Comparison of ENCODE assay signal across 25 cellular contexts in genomic region chr3:127867412-127867811, GRCh38. TPM values are rescaled to one million over a fixed set of nuclear protein-coding genes. Genes with fewer than 3 reads are reported as not detected.
"Had no signal": no experiment of that assay in that cellular context is flagged by ENCODE, and none has a peak within 500 bp of the region (broad histone marks: within the 10 kb centered on the region; RNA-seq: fewer than 3 reads in every experiment).

No MANE protein-coding gene starts in this region.

- H3K27ac ChIP-seq: left lung, lower lobe of right lung, ovary, skin epidermis, spleen, tibial nerve, uterus had no signal

- H3K9me3 Mint-ChIP-seq: immature natural killer cell; naive thymus-derived CD8-positive, alpha-beta T cell; stimulated activated naive CD8-positive, alpha-beta T cell treated with anti-CD3 and anti-CD28 coated beads, Interleukin-15, amount 100 ng/mL, for 72 hours; type B pancreatic cell had no signal

- H3K27ac Mint-ChIP-seq: immature natural killer cell; naive thymus-derived CD8-positive, alpha-beta T cell; progenitor cell of endocrine pancreas; stimulated activated memory B cell treated with anti-CD40 and anti-IgM and Interleukin-4, amounts not matched to agents 10 μg/mL and 1 μg/mL and 100 μg/mL, for 72 hours; stimulated activated naive CD8-positive, alpha-beta T cell treated with anti-CD3 and anti-CD28 coated beads, Interleukin-15, amount 100 ng/mL, for 72 hours; type B pancreatic cell had no signal

- H3K36me3 ChIP-seq: left lung, lower lobe of right lung, ovary, spleen, tibial nerve, uterus had no signal

- H3K4me1 Mint-ChIP-seq: immature natural killer cell had no signal

- H3K9me3 ChIP-seq: left lung, lower lobe of right lung, ovary, spleen, tibial nerve, uterus had no signal

- H3K27me3 Mint-ChIP-seq: stimulated activated memory B cell treated with anti-CD40 and anti-IgM and Interleukin-4, amounts not matched to agents 10 μg/mL and 1 μg/mL and 100 μg/mL, for 72 hours; stimulated activated naive CD8-positive, alpha-beta T cell treated with anti-CD3 and anti-CD28 coated beads, Interleukin-15, amount 100 ng/mL, for 72 hours had no signal

- H3K4me3 Mint-ChIP-seq: immature natural killer cell; naive thymus-derived CD8-positive, alpha-beta T cell; stimulated activated memory B cell treated with anti-CD40 and anti-IgM and Interleukin-4, amounts not matched to agents 10 μg/mL and 1 μg/mL and 100 μg/mL, for 72 hours; stimulated activated naive CD8-positive, alpha-beta T cell treated with anti-CD3 and anti-CD28 coated beads, Interleukin-15, amount 100 ng/mL, for 72 hours; type B pancreatic cell had no signal

- ATAC-seq: left colon; left lung; lower lobe of right lung; naive thymus-derived CD8-positive, alpha-beta T cell; right cardiac atrium; sciatic nerve; stimulated activated memory B cell treated with anti-CD40 and anti-IgM and Interleukin-4, amounts not matched to agents 10 μg/mL and 1 μg/mL and 100 μg/mL, for 72 hours; stimulated activated naive CD8-positive, alpha-beta T cell treated with anti-CD3 and anti-CD28 coated beads, Interleukin-15, amount 100 ng/mL, for 72 hours had no signal

- H3K4me1 ChIP-seq: left lung, lower lobe of right lung, spleen, tibial nerve, uterus had no signal

- H3K4me3 ChIP-seq: left lung, lower lobe of right lung, ovary, skin epidermis, spleen, tibial nerve, uterus had no signal

- H3K36me3 Mint-ChIP-seq: immature natural killer cell; naive thymus-derived CD8-positive, alpha-beta T cell; stimulated activated memory B cell treated with anti-CD40 and anti-IgM and Interleukin-4, amounts not matched to agents 10 μg/mL and 1 μg/mL and 100 μg/mL, for 72 hours; type B pancreatic cell had no signal

- H3K27me3 ChIP-seq: left lung, ovary, tibial nerve, uterus had no signal

- DNase-seq: hypothalamus; immature natural killer cell; kidney; left colon; left lung; lower lobe of right lung; mesenchymal stem cell; naive thymus-derived CD8-positive, alpha-beta T cell; ovary; right cardiac atrium; spleen; stimulated activated CD4-positive, alpha-beta T cell treated with anti-CD3 and anti-CD28 coated beads, Interleukin-4, amount 100 ng/mL, for 24 hours; stimulated activated naive CD4-positive, alpha-beta T cell treated with Interleukin-2 at 50 U/mL for 16 hours; stimulated activated naive CD8-positive, alpha-beta T cell treated with anti-CD3 and anti-CD28 coated beads, Interleukin-15, amount 100 ng/mL, for 72 hours; substantia nigra; uterus had no signal

RNA-seq across cellular contexts. Expression of gene KBTBD12, which starts 47.6 kb away (rescaled TPM):
- total RNA-seq: mammary epithelial cell; naive thymus-derived CD8-positive, alpha-beta T cell; pulmonary artery endothelial cell had no signal
- polyA plus RNA-seq: immature natural killer cell; mammary epithelial cell; naive thymus-derived CD8-positive, alpha-beta T cell; neural cell had no signal
